ENCODE assay signal across 9 cellular contexts in genomic region chr16:24975428-24975889, GRCh38. TPM values are rescaled to one million over a fixed set of nuclear protein-coding genes. Genes with fewer than 3 reads are reported as not detected.
DNase-seq lines count a peak whose midpoint lies in the region; ATAC-seq and TF ChIP-seq lines count a peak whose summit lies in the region.
"Had no signal": no experiment of that assay in that cellular context is flagged by ENCODE, and none has a peak within 500 bp of the region (broad histone marks: within the 10 kb centered on the region; RNA-seq: fewer than 3 reads in every experiment).

No MANE protein-coding gene starts in this region.

- no peaks in the 10 kb centered on the region for H3K27me3 ChIP-seq in right atrium auricular region

- DNase-seq in cardiac septum (ENCODE audit: low spot score) (peak; percentile 57), right atrium auricular region (ENCODE audit: low spot score) (no peak), HPDE6-E6E7 (ENCODE audit: extremely low spot score) (no peak), iPS-NIHi7 (ENCODE audit: extremely low spot score) (no peak), NOMO-1 (lab: John Stamatoyannopoulos, UW; ENCODE audit: unreplicated experiment in 2 of 2) (no peak)
- no peak for DNase-seq in stimulated activated naive CD8-positive, alpha-beta T cell treated with anti-CD3 and anti-CD28 coated beads, Interleukin-15, Interleukin-2, amounts not matched to agents 100 U/mL and 50 U/mL, for 24 hours
- DNase-seq: DMS79 treated with DMSO at 0.1 percent for 48 hours had no signal

- no peaks in the 10 kb centered on the region for H3K9me3 ChIP-seq in right atrium auricular region

- H3K4me1 ChIP-seq in right atrium auricular region = peaks cover 0 to 51% of the 10 kb centered on the region in 2 donors

- intact Hi-C loops in cardiac septum (cut with DNase I) = loop anchor here (5.0 kb wide), 1 partner anchor 37 kb away; no protein-coding TSS in a partner anchor

- H3K27ac ChIP-seq in right atrium auricular region = no peak overlapping the region

- peak overlapping the region; percentile 91 for H3K27ac Mint-ChIP-seq in activated naive CD4-positive, alpha-beta T cell treated with anti-CD3 and anti-CD28 coated beads, Interleukin-2, amount 50 U/mL, for 24 hours

- H3K9me3 Mint-ChIP-seq in activated naive CD4-positive, alpha-beta T cell treated with anti-CD3 and anti-CD28 coated beads, Interleukin-2, amount 50 U/mL, for 24 hours = no peaks in the 10 kb centered on the region

- H3K4me3 Mint-ChIP-seq in activated naive CD4-positive, alpha-beta T cell treated with anti-CD3 and anti-CD28 coated beads, Interleukin-2, amount 50 U/mL, for 24 hours = peak overlapping the region; percentile 5

- H3K36me3 ChIP-seq in right atrium auricular region = peaks cover 32% of the 10 kb centered on the region

- H3K4me1 Mint-ChIP-seq in activated naive CD4-positive, alpha-beta T cell treated with anti-CD3 and anti-CD28 coated beads, Interleukin-2, amount 50 U/mL, for 24 hours = peaks cover 60% of the 10 kb centered on the region

- H3K27me3 Mint-ChIP-seq in activated naive CD4-positive, alpha-beta T cell treated with anti-CD3 and anti-CD28 coated beads, Interleukin-2, amount 50 U/mL, for 24 hours = no peaks in the 10 kb centered on the region

- peaks cover 22% of the 10 kb centered on the region for H3K36me3 Mint-ChIP-seq in activated naive CD4-positive, alpha-beta T cell treated with anti-CD3 and anti-CD28 coated beads, Interleukin-2, amount 50 U/mL, for 24 hours

- no peak for TF ChIP-seq CTCF in right atrium auricular region (IDR thresholded peaks at IDR 0.05)

- peak; percentile 61 for ATAC-seq in HG02870 (IDR thresholded peaks at IDR 0.05; ENCODE audit: unreplicated experiment)
- ATAC-seq in stimulated activated naive CD8-positive, alpha-beta T cell treated with anti-CD3 and anti-CD28 coated beads, Interleukin-15, Interleukin-2, amounts not matched to agents 100 U/mL and 50 U/mL, for 24 hours = peak; percentile 77

- no peak overlapping the region for H3K4me3 ChIP-seq in right atrium auricular region

RNA-seq across cellular contexts. Expression of gene ARHGAP17, which starts 39.7 kb away (rescaled TPM):
- 66.2 TPM for total RNA-seq in cardiac septum
- 10 to 100 TPM; 29.9 to 31.6 TPM for total RNA-seq in right atrium auricular region
